ENCODE assay signal across 9 cellular contexts in genomic region chr10:35451103-35452016, GRCh38.
DNase-seq lines count a peak whose midpoint lies in the region; ATAC-seq, FAIRE-seq and TF ChIP-seq lines count a peak whose summit lies in the region.
"Had no signal": no experiment of that assay in that cellular context is flagged by ENCODE, and none has a peak within 500 bp of the region (broad histone marks: within the 10 kb centered on the region; RNA-seq: fewer than 3 reads in every experiment).

No MANE protein-coding gene starts in this region.

- H3K36me3 Mint-ChIP-seq in activated naive CD4-positive, alpha-beta T cell treated with anti-CD3 and anti-CD28 coated beads, Interleukin-2, amount 50 U/mL, for 24 hours = peaks cover 6% of the 10 kb centered on the region
- H3K36me3 Mint-ChIP-seq in activated B cell treated with CpG ODN at 0.5 μM for 24 hours (ENCODE audit: low read depth) = peaks cover 3% of the 10 kb centered on the region
- H3K36me3 Mint-ChIP-seq in naive B cell = no peaks in the 10 kb centered on the region
- no peaks in the 10 kb centered on the region for H3K36me3 Mint-ChIP-seq in immature natural killer cell

- intact Hi-C loops in activated B cell treated with CpG ODN at 0.5 μM for 24 hours (cut with micrococcal nuclease) (loop anchor here (1.0 to 5.0 kb wide), 4 partner anchors 44 to 114 kb away; partner anchors contain the start of gene CCNY), posterior vena cava (cut with DNase I) (no loop called here)

- no peaks in the 10 kb centered on the region for H3K9me3 Mint-ChIP-seq in activated naive CD4-positive, alpha-beta T cell treated with anti-CD3 and anti-CD28 coated beads, Interleukin-2, amount 50 U/mL, for 24 hours
- H3K9me3 Mint-ChIP-seq in activated B cell treated with CpG ODN at 0.5 μM for 24 hours = peaks cover 2% of the 10 kb centered on the region
- peaks cover 0 to 5% (median 0%) of the 10 kb centered on the region in 7 donors for H3K9me3 Mint-ChIP-seq in naive B cell
- no peaks in the 10 kb centered on the region for H3K9me3 Mint-ChIP-seq in immature natural killer cell

- CTCF ChIA-PET in activated B cell treated with CpG ODN at 0.5 μM for 24 hours (lab: Charles Lee) = no interaction called here

- no peak for TF ChIP-seq CTCF in activated B cell treated with CpG ODN at 0.5 μM for 24 hours (IDR thresholded peaks at IDR 0.05)

- POLR2A ChIA-PET in activated B cell treated with CpG ODN at 0.5 μM for 24 hours (lab: Charles Lee) = interaction anchor here (1.2 kb wide), 1 partner anchor 72 kb away, joined by 3 read pairs; no protein-coding TSS in a partner anchor

- H3K4me3 Mint-ChIP-seq in activated naive CD4-positive, alpha-beta T cell treated with anti-CD3 and anti-CD28 coated beads, Interleukin-2, amount 50 U/mL, for 24 hours = no peak overlapping the region
- H3K4me3 Mint-ChIP-seq in activated B cell treated with CpG ODN at 0.5 μM for 24 hours (peak overlapping the region; percentile 1), naive B cell (peak overlapping the region in 6 of 8 donors; percentile 6 to 64 (median 16)), immature natural killer cell (no peak overlapping the region)

- ATAC-seq in HG03135 (IDR thresholded peaks at IDR 0.05; ENCODE audit: unreplicated experiment) (peak; percentile 98), activated B cell treated with CpG ODN at 0.5 μM for 24 hours (ENCODE audit: low read depth) (peak; percentile 94), naive B cell (ENCODE audit: low read depth in 2 of 2) (peak; percentile 84 to 88)

- H3K27ac Mint-ChIP-seq in activated naive CD4-positive, alpha-beta T cell treated with anti-CD3 and anti-CD28 coated beads, Interleukin-2, amount 50 U/mL, for 24 hours = peak overlapping the region; percentile 71
- peak overlapping the region; percentile 73 for H3K27ac Mint-ChIP-seq in activated B cell treated with CpG ODN at 0.5 μM for 24 hours
- peak overlapping the region; percentile 27 to 86 (median 63) for H3K27ac Mint-ChIP-seq in naive B cell
- H3K27ac Mint-ChIP-seq in immature natural killer cell = peak overlapping the region in 3 of 6 donors; percentile 2 to 61 (median 39)

- peaks cover 85% of the 10 kb centered on the region for H3K4me1 Mint-ChIP-seq in activated naive CD4-positive, alpha-beta T cell treated with anti-CD3 and anti-CD28 coated beads, Interleukin-2, amount 50 U/mL, for 24 hours
- H3K4me1 Mint-ChIP-seq in activated B cell treated with CpG ODN at 0.5 μM for 24 hours = peaks cover 80% of the 10 kb centered on the region
- H3K4me1 Mint-ChIP-seq in naive B cell = peaks cover 60 to 75% (median 73%) of the 10 kb centered on the region in 3 donors
- H3K4me1 Mint-ChIP-seq in immature natural killer cell = peaks cover 70 to 79% of the 10 kb centered on the region in 2 donors

- H3K27me3 Mint-ChIP-seq in activated naive CD4-positive, alpha-beta T cell treated with anti-CD3 and anti-CD28 coated beads, Interleukin-2, amount 50 U/mL, for 24 hours = no peaks in the 10 kb centered on the region
- H3K27me3 Mint-ChIP-seq in activated B cell treated with CpG ODN at 0.5 μM for 24 hours (no peaks in the 10 kb centered on the region), naive B cell (no peaks in the 10 kb centered on the region), immature natural killer cell (ENCODE audit: low read depth in 3 of 3) (peaks cover 0 to 5% (median 2%) of the 10 kb centered on the region in 3 donors)

- FAIRE-seq in HTR-8/SVneo (lab: Jason Lieb, UNC) = no peak
- FAIRE-seq: keratinocyte had no signal

- DNase-seq in activated naive CD4-positive, alpha-beta T cell treated with anti-CD3 and anti-CD28 coated beads, Interleukin-2, amount 50 U/mL, for 16 hours = no peak
- DNase-seq in activated B cell treated with CpG ODN at 0.5 μM for 24 hours (no peak), naive B cell (peak; percentile 17), posterior vena cava (ENCODE audit: low spot score) (no peak), immature natural killer cell (no peak), HTR-8/SVneo (ENCODE audit: insufficient read length, low spot score) (no peak)

Comparison
In these comparisons a context has a peak if more than half of its experiments do, and no peak if none do; other contexts are left out.
1. H3K4me3 Mint-ChIP-seq: peak in activated B cell treated with CpG ODN at 0.5 μM for 24 hours (single experiment) and naive B cell (6 of 8); none in activated naive CD4-positive, alpha-beta T cell treated with anti-CD3 and anti-CD28 coated beads, Interleukin-2, amount 50 U/mL, for 24 hours (single experiment) and immature natural killer cell (0 of 5).
2. Peak in every context shown above with its lines, with median percentiles within 50 percentile points of each other: ATAC-seq.